In genomic region chr19:6963937-6964336, GRCh38 we compare ENCODE assay signal across 10 cellular contexts.
DNase-seq lines count a peak whose midpoint lies in the region; FAIRE-seq lines count a peak whose summit lies in the region.
"Had no signal": no experiment of that assay in that cellular context is flagged by ENCODE, and none has a peak within 500 bp of the region (broad histone marks: within the 10 kb centered on the region; RNA-seq: fewer than 3 reads in every experiment).

No MANE protein-coding gene starts in this region.

- peak; percentile 49 for FAIRE-seq in GM18507 (lab: Jason Lieb, UNC)

- no peak for DNase-seq in GM18507 (ENCODE audit: extremely low spot score, insufficient read length, low read depth)
- DNase-seq in T follicular helper cell (ENCODE audit: low read depth) = peak; percentile 18
- DNase-seq in central memory CD4-positive, alpha-beta T cell = peak; percentile 12
- DNase-seq in stimulated activated CD4-positive, alpha-beta T cell treated with anti-CD3 and anti-CD28 coated beads, Interleukin-4, amount 100 ng/mL, for 1 hour = peak; percentile 54
- DNase-seq in NCI-H2107 (lab: John Stamatoyannopoulos, UW) = no peak
- DNase-seq in SIG-M5 (lab: John Stamatoyannopoulos, UW) = no peak
- DNase-seq in NCI-H226 = no peak
- DNase-seq in middle frontal gyrus (ENCODE audit: extremely low spot score, low spot score) = no peak
- DNase-seq: cortex of kidney, NCI-H526 treated with DMSO at 0.1 percent for 48 hours had no signal

Comparison
In these comparisons a context has a peak if more than half of its experiments do, and no peak if none do; other contexts are left out.
1. DNase-seq: peak in T follicular helper cell (single experiment), central memory CD4-positive, alpha-beta T cell (single experiment) and stimulated activated CD4-positive, alpha-beta T cell treated with anti-CD3 and anti-CD28 coated beads, Interleukin-4, amount 100 ng/mL, for 1 hour (single experiment); none in GM18507 (single experiment), NCI-H2107 (single experiment), SIG-M5 (single experiment), NCI-H226 (single experiment) and middle frontal gyrus (single experiment).